In the genomic region with DNA sequence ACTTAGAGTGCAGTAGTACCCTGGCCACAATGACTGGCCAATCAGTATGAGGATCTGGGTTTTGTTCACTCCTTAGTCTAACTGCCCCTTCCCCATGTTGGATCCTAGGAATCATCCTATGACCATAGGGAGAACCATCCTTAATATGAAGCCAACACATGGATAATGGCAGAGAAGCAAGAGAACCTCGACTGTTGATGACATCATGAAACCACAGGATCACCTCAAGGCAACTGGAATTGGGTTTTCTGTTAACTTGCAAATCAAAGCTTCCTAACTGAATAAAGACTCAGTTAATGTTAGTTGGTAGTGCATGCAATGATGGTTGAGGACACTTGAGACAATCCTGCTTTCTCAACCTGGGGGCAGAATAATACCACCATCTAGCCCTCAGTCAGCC, we compare ENCODE assay signal across 1 cellular context.
TF ChIP-seq lines count a peak whose summit lies in the region.

No MANE protein-coding gene starts in this region.

TF ChIP-seq in HepG2, 621 proteins besides CTCF, POLR2A, EP300 and RAD21:
- TF ChIP-seq ZNF839 (CRISPR knock-in tag; IDR thresholded peaks at IDR 0.05; ENCODE audit: borderline replicate concordance): no peak
- TF ChIP-seq, protein P1, sequence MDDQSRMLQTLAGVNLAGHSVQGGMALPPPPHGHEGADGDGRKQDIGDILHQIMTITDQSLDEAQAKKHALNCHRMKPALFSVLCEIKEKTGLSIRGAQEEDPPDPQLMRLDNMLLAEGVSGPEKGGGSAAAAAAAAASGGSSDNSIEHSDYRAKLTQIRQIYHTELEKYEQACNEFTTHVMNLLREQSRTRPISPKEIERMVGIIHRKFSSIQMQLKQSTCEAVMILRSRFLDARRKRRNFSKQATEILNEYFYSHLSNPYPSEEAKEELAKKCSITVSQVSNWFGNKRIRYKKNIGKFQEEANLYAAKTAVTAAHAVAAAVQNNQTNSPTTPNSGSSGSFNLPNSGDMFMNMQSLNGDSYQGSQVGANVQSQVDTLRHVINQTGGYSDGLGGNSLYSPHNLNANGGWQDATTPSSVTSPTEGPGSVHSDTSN (CRISPR knock-in tag; IDR thresholded peaks at IDR 0.05; ENCODE audit: borderline replicate concordance): no peak
- TF ChIP-seq CREB1 (IDR thresholded peaks at IDR 0.05): peak; percentile 49
- TF ChIP-seq CREB1 (CRISPR knock-in tag; IDR thresholded peaks at IDR 0.05): no peak
- TF ChIP-seq ATF7 (IDR thresholded peaks at IDR 0.05): peak; percentile 55
- no peak for TF ChIP-seq ATF7 (CRISPR knock-in tag; IDR thresholded peaks at IDR 0.05)
